ENCODE assay signal across 9 cellular contexts in the genomic region with DNA sequence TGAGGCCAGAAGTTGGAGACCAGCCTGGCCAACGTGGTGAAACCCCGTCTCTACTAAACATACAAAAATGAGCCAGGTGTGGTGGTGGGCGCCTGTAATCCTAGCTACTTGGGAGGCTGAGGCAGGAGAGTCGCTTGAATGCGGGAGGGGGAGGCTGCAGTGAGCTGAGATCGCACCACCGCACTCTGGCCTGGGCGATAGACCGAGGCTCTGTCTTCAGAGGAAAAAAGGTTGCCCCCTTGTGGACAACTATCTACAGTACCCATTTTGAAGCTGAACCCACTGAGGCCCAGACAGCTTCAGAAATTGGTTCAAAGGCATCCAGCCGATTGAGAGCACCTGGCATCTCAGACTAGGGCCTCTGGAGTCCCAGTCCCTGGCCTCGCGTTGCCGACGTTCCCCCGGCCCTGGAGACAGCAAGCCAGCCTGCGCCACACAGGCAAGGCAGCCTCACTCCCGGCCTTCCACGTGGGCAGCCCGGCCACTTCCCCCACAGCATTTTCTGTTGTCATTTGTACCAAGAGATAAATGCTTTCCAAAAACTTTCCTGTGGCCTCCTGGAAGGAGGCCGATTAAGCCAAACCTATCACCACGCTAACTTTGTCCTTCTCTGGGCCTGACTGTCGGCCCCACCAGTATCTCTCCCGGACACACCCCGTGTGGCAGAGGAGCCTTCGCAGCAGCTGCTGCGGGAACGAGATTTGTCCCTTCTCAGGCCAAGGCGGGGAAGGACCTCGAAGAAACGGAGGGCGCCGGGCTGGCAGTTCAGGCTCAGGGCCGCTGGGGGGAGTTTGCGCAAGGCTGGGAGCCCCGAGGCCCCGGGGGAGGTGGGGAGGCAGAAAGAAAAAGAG.
DNase-seq lines count a peak whose midpoint lies in the region; ATAC-seq, FAIRE-seq and TF ChIP-seq lines count a peak whose summit lies in the region.
"Had no signal": no experiment of that assay in that cellular context is flagged by ENCODE, and none has a peak within 500 bp of the region (broad histone marks: within the 10 kb centered on the region; RNA-seq: fewer than 3 reads in every experiment).

No MANE protein-coding gene starts in this region.

- no peak for ATAC-seq in stimulated activated memory B cell treated with anti-CD40 and anti-IgM and Interleukin-4, amounts not matched to agents 10 μg/mL and 1 μg/mL and 100 μg/mL, for 72 hours
- no peak for ATAC-seq in GM19467 (IDR thresholded peaks at IDR 0.05; ENCODE audit: unreplicated experiment)

- no peaks in the 10 kb centered on the region for H3K79me2 ChIP-seq in OCI-LY7 (ENCODE audit: insufficient read depth, low read depth, low read length)

- POLR2A ChIA-PET in OCI-LY7 (lab: Charles Lee), result no interaction called here

- no peaks in the 10 kb centered on the region for H3K9me2 ChIP-seq in OCI-LY7 (ENCODE audit: insufficient read depth, low read length)

- no peaks in the 10 kb centered on the region for H3K9me3 ChIP-seq in OCI-LY7 (ENCODE audit: low read length)
- H3K9me3 ChIP-seq in adipocyte (ENCODE audit: control insufficient read depth, low read length), result no peaks in the 10 kb centered on the region

- H3K27me3 ChIP-seq in adipocyte (replicated peaks; ENCODE audit: control insufficient read depth, insufficient read depth, low read length), result no peaks in the 10 kb centered on the region
- H3K27me3 ChIP-seq in kidney epithelial cell (ENCODE audit: control insufficient read depth, insufficient read depth, low read length), result no peaks in the 10 kb centered on the region

- H3K4me3 ChIP-seq in OCI-LY7 (ENCODE audit: low read depth, low read length, poor library complexity, severe bottlenecking) (no peak overlapping the region), adipocyte (ENCODE audit: low read length) (no peak overlapping the region), kidney epithelial cell (ENCODE audit: low read depth, low read length) (no peak overlapping the region)
- H3K4me3 ChIP-seq: skin epidermis had no signal

- H3K4me3 Mint-ChIP-seq in stimulated activated memory B cell treated with anti-CD40 and anti-IgM and Interleukin-4, amounts not matched to agents 10 μg/mL and 1 μg/mL and 100 μg/mL, for 72 hours, result no peak overlapping the region

- peak; percentile 72 for TF ChIP-seq CTCF in OCI-LY7 (conservative IDR thresholded peaks at IDR 0.05; ENCODE audit: low read length)
- TF ChIP-seq CTCF in kidney epithelial cell (IDR thresholded peaks at IDR 0.05; ENCODE audit: insufficient read depth, low read length, poor library complexity, severe bottlenecking), result peak; percentile 82

- peak; percentile 48 for DNase-seq in GM12891 (ENCODE audit: insufficient read length, low spot score)
- DNase-seq in OCI-LY7 (ENCODE audit: low spot score), result peak; percentile 62
- DNase-seq in adipocyte (ENCODE audit: low read depth), result peak; percentile 68
- DNase-seq in kidney epithelial cell (ENCODE audit: low read depth), result no peak
- DNase-seq in COLO668 (lab: John Stamatoyannopoulos, UW; ENCODE audit: unreplicated experiment), result no peak
- no peak for DNase-seq in NCI-H146 (lab: John Stamatoyannopoulos, UW)

- H3K4me1 Mint-ChIP-seq in stimulated activated memory B cell treated with anti-CD40 and anti-IgM and Interleukin-4, amounts not matched to agents 10 μg/mL and 1 μg/mL and 100 μg/mL, for 72 hours, result peaks cover 47% of the 10 kb centered on the region

- H3K9ac ChIP-seq in adipocyte (ENCODE audit: low read length), result peak overlapping the region; percentile 4

- CTCF ChIA-PET in OCI-LY7 (lab: Charles Lee; ENCODE audit: unreplicated experiment), result interaction anchor here (0.7 to 1.0 kb wide), 2 partner anchors 9 to 69 kb away, joined by 3 read pairs; no protein-coding TSS in a partner anchor

- H3K36me3 Mint-ChIP-seq in stimulated activated memory B cell treated with anti-CD40 and anti-IgM and Interleukin-4, amounts not matched to agents 10 μg/mL and 1 μg/mL and 100 μg/mL, for 72 hours, result peaks cover 72% of the 10 kb centered on the region

- peak overlapping the region; percentile 73 for H3K27ac Mint-ChIP-seq in stimulated activated memory B cell treated with anti-CD40 and anti-IgM and Interleukin-4, amounts not matched to agents 10 μg/mL and 1 μg/mL and 100 μg/mL, for 72 hours

- no peak overlapping the region for H2AFZ ChIP-seq in OCI-LY7 (ENCODE audit: low read length)

- H3K36me3 ChIP-seq in OCI-LY7 (ENCODE audit: insufficient read depth, low read length) (peaks cover 93% of the 10 kb centered on the region), adipocyte (ENCODE audit: control insufficient read depth, insufficient read depth, low read length, severe bottlenecking) (peaks cover 6% of the 10 kb centered on the region), kidney epithelial cell (ENCODE audit: control insufficient read depth, insufficient read depth, low read length) (no peaks in the 10 kb centered on the region)

- no peaks in the 10 kb centered on the region for H4K20me1 ChIP-seq in OCI-LY7 (ENCODE audit: insufficient read depth, low read length)

- intact Hi-C loops in OCI-LY7 (cut with micrococcal nuclease; ENCODE audit: unreplicated experiment), result no loop called here

- H3K4me2 ChIP-seq in OCI-LY7 (ENCODE audit: low read length), result no peak overlapping the region

- peak; percentile 40 for FAIRE-seq in GM12891 (lab: Jason Lieb, UNC)

- TF ChIP-seq POLR2A in GM12891 (IDR thresholded peaks at IDR 0.05; ENCODE audit: low read depth, low read length), result no peak

- H3K27ac ChIP-seq in OCI-LY7 (ENCODE audit: low read depth, low read length, poor library complexity, severe bottlenecking), result no peak overlapping the region
- H3K27ac ChIP-seq: skin epidermis had no signal

- H3K9me3 Mint-ChIP-seq in stimulated activated memory B cell treated with anti-CD40 and anti-IgM and Interleukin-4, amounts not matched to agents 10 μg/mL and 1 μg/mL and 100 μg/mL, for 72 hours, result no peaks in the 10 kb centered on the region

- no TSS peak for BruUV-seq in OCI-LY7 (replicated peaks; lab: Mats Ljungman, UMichigan)

- H3K4me1 ChIP-seq in OCI-LY7 (ENCODE audit: insufficient read depth, low read length, poor library complexity, severe bottlenecking), result peaks cover 21% of the 10 kb centered on the region
- H3K4me1 ChIP-seq in adipocyte (ENCODE audit: control insufficient read depth, insufficient read depth, low read length), result no peaks in the 10 kb centered on the region

- H3K27me3 Mint-ChIP-seq in stimulated activated memory B cell treated with anti-CD40 and anti-IgM and Interleukin-4, amounts not matched to agents 10 μg/mL and 1 μg/mL and 100 μg/mL, for 72 hours, result no peaks in the 10 kb centered on the region

TF ChIP-seq in GM12891, 5 proteins besides CTCF, POLR2A, EP300 and RAD21:
- TF ChIP-seq POLR2AphosphoS5 (IDR thresholded peaks at IDR 0.05; ENCODE audit: low read depth, low read length) (no peak), PAX5 (IDR thresholded peaks at IDR 0.05; ENCODE audit: insufficient read depth, low read length, severe bottlenecking) (no peak), POU2F2 (IDR thresholded peaks at IDR 0.05; ENCODE audit: low read depth, low read length) (no peak), SPI1 (IDR thresholded peaks at IDR 0.05; ENCODE audit: low read depth, low read length) (no peak), TAF1 (IDR thresholded peaks at IDR 0.05; ENCODE audit: low read depth, low read length) (no peak)

Comparison
In these comparisons a context has a peak if more than half of its experiments do, and no peak if none do; other contexts are left out.
1. DNase-seq: peak in GM12891 (single experiment), OCI-LY7 (single experiment) and adipocyte (single experiment); none in kidney epithelial cell (single experiment), COLO668 (single experiment) and NCI-H146 (single experiment).